29 cellular contexts compared by ENCODE assay signal in genomic region chr20:4166726-4167035, GRCh38. TPM values are rescaled to one million over a fixed set of nuclear protein-coding genes. Genes with fewer than 3 reads are reported as not detected.
DNase-seq lines count a peak whose midpoint lies in the region; ATAC-seq, FAIRE-seq and TF ChIP-seq lines count a peak whose summit lies in the region.
"Had no signal": no experiment of that assay in that cellular context is flagged by ENCODE, and none has a peak within 500 bp of the region (broad histone marks: within the 10 kb centered on the region; RNA-seq: fewer than 3 reads in every experiment).

No MANE protein-coding gene starts in this region.

- no peak overlapping the region; the same call in 1 of the 2 replicates for H3K4me2 ChIP-seq in HepG2 (ENCODE audit: low read depth, low read length)
- H3K4me2 ChIP-seq: PC-9 had no signal

- H3K27ac Mint-ChIP-seq in nephron, result peak overlapping the region; percentile 67 to 95 (median 72)
- no peak overlapping the region for H3K27ac Mint-ChIP-seq in activated naive CD4-positive, alpha-beta T cell treated with anti-CD3 and anti-CD28 coated beads, Interleukin-2, amount 50 U/mL, for 72 hours
- H3K27ac Mint-ChIP-seq: activated naive CD8-positive, alpha-beta T cell treated with anti-CD3 and anti-CD28 coated beads, Interleukin-2, amount 10 ng/mL, durations not matched to agents 7 days and 5 days; stimulated activated memory B cell treated with anti-CD40 and anti-IgM and Interleukin-4, amounts not matched to agents 10 μg/mL and 1 μg/mL and 100 μg/mL, for 72 hours had no signal

- H3K4me3 ChIP-seq in HepG2 (replicated peaks in 1 of 3; ENCODE audit: insufficient read depth in 1 of 3, low read depth in 2 of 3, low read length in 3 of 3), result no peak overlapping the region
- H3K4me3 ChIP-seq in right lobe of liver, result no peak overlapping the region
- H3K4me3 ChIP-seq: ascending aorta, cardiac muscle cell, PC-9 had no signal

- H3K27ac ChIP-seq in HepG2 (ENCODE audit: extremely low read length, insufficient read depth, low read length), result peak overlapping the region; percentile 11
- H3K27ac ChIP-seq in right lobe of liver, result no peak overlapping the region
- peak overlapping the region; percentile 91 for H3K27ac ChIP-seq in cingulate gyrus (ENCODE audit: low read depth, low read length)
- H3K27ac ChIP-seq: ascending aorta, cardiac muscle cell, PC-9 had no signal

- no peak for TF ChIP-seq EP300 in HepG2 (IDR thresholded peaks at IDR 0.05; ENCODE audit: low read depth in 2 of 2, low read length in 2 of 2)
- no peak for TF ChIP-seq EP300 in HepG2 (CRISPR knock-in tag; IDR thresholded peaks at IDR 0.05; ENCODE audit: borderline replicate concordance)

- peaks cover 70% of the 10 kb centered on the region for H3K4me1 ChIP-seq in HepG2 (ENCODE audit: insufficient read depth, low read length)
- peaks cover 0 to 2% (median 0%) of the 10 kb centered on the region in 4 donors for H3K4me1 ChIP-seq in right lobe of liver

- H3K36me3 Mint-ChIP-seq in nephron (ENCODE audit: low read depth), result no peaks in the 10 kb centered on the region
- no peaks in the 10 kb centered on the region for H3K36me3 Mint-ChIP-seq in activated naive CD4-positive, alpha-beta T cell treated with anti-CD3 and anti-CD28 coated beads, Interleukin-2, amount 50 U/mL, for 72 hours
- H3K36me3 Mint-ChIP-seq: activated naive CD8-positive, alpha-beta T cell treated with anti-CD3 and anti-CD28 coated beads, Interleukin-2, amount 10 ng/mL, durations not matched to agents 7 days and 5 days; CD8-positive, alpha-beta T cell; naive thymus-derived CD4-positive, alpha-beta T cell; stimulated activated memory B cell treated with anti-CD40 and anti-IgM and Interleukin-4, amounts not matched to agents 10 μg/mL and 1 μg/mL and 100 μg/mL, for 72 hours had no signal

- WGBS in HepG2 (ENCODE audit: low lambda C conversion rate), result 76% methylated on average over 4 of the region's 4 CpGs
- 92% methylated on average over 2 of the region's 4 CpGs for WGBS in right lobe of liver (ENCODE audit: insufficient coverage, low coverage, low lambda C conversion rate, missing lambda C conversion rate)

- H3K36me3 ChIP-seq in HepG2 (replicated peaks in 1 of 2; ENCODE audit: control insufficient read depth in 1 of 2, insufficient read depth in 2 of 2, low read length in 2 of 2) (no peaks in the 10 kb centered on the region), right lobe of liver (no peaks in the 10 kb centered on the region)
- H3K36me3 ChIP-seq: ascending aorta, cardiac muscle cell had no signal

- H3K4me3 Mint-ChIP-seq in nephron, result peak overlapping the region in 1 of 3 experiments; percentile 2
- H3K4me3 Mint-ChIP-seq: activated CD4-positive, alpha-beta T cell treated with anti-CD3 and anti-CD28 coated beads, Interleukin-2, amount 10 ng/mL, durations not matched to agents 7 days and 5 days; activated naive CD8-positive, alpha-beta T cell treated with anti-CD3 and anti-CD28 coated beads, Interleukin-2, amount 10 ng/mL, durations not matched to agents 7 days and 5 days; CD8-positive, alpha-beta T cell; naive thymus-derived CD4-positive, alpha-beta T cell; stimulated activated memory B cell treated with anti-CD40 and anti-IgM and Interleukin-4, amounts not matched to agents 10 μg/mL and 1 μg/mL and 100 μg/mL, for 72 hours had no signal

- H3K9me3 Mint-ChIP-seq in nephron, result no peaks in the 10 kb centered on the region
- H3K9me3 Mint-ChIP-seq in activated naive CD4-positive, alpha-beta T cell treated with anti-CD3 and anti-CD28 coated beads, Interleukin-2, amount 50 U/mL, for 72 hours, result no peaks in the 10 kb centered on the region
- H3K9me3 Mint-ChIP-seq: activated CD4-positive, alpha-beta T cell treated with anti-CD3 and anti-CD28 coated beads, Interleukin-2, amount 10 ng/mL, durations not matched to agents 7 days and 5 days; activated naive CD8-positive, alpha-beta T cell treated with anti-CD3 and anti-CD28 coated beads, Interleukin-2, amount 10 ng/mL, durations not matched to agents 7 days and 5 days; CD8-positive, alpha-beta T cell; stimulated activated memory B cell treated with anti-CD40 and anti-IgM and Interleukin-4, amounts not matched to agents 10 μg/mL and 1 μg/mL and 100 μg/mL, for 72 hours had no signal

- POLR2A ChIA-PET in HepG2 (lab: Yijun Ruan, JAX), result interaction anchor here (1.4 to 5.1 kb wide), 4 partner anchors 13 to 57 kb away, joined by 4 to 55 read pairs (median 16); no protein-coding TSS in a partner anchor

- no peak for TF ChIP-seq POLR2A in HepG2 (IDR thresholded peaks at IDR 0.05; ENCODE audit: insufficient read depth in 1 of 2, low read depth in 2 of 2, low read length in 2 of 2)
- no peak for TF ChIP-seq POLR2A in right lobe of liver (IDR thresholded peaks at IDR 0.05)

- CTCF ChIA-PET in HepG2 (lab: Yijun Ruan, JAX; ENCODE audit: low intra/inter-chr PET ratio, low total read pairs), result no interaction called here

- intact Hi-C loops in HepG2 (cut with micrococcal nuclease; ENCODE audit: unreplicated experiment) (loop anchor here (1.0 kb wide), 1 partner anchor 31 kb away; no protein-coding TSS in a partner anchor), right lobe of liver (cut with DNase I) (no loop called here)

- TF ChIP-seq CTCF in HepG2 (CRISPR knock-in tag; IDR thresholded peaks at IDR 0.05), result no peak
- no peak for TF ChIP-seq CTCF in right lobe of liver (IDR thresholded peaks at IDR 0.05)
- TF ChIP-seq CTCF in nephron (IDR thresholded peaks at IDR 0.05; ENCODE audit: unreplicated experiment in 3 of 3), result no peak

- no peak for TF ChIP-seq RAD21 in HepG2 (CRISPR knock-in tag; IDR thresholded peaks at IDR 0.05)

- no peak overlapping the region for H2AFZ ChIP-seq in HepG2 (ENCODE audit: low read length)
- H2AFZ ChIP-seq: PC-9 had no signal

- H4K20me1 ChIP-seq in HepG2 (ENCODE audit: insufficient read depth, low read length), result no peaks in the 10 kb centered on the region

- H3K9ac ChIP-seq in HepG2 (ENCODE audit: insufficient read depth, low read depth, low read length), result no peak overlapping the region

- H3K27me3 Mint-ChIP-seq in nephron (ENCODE audit: low read depth), result no peaks in the 10 kb centered on the region
- H3K27me3 Mint-ChIP-seq: activated CD4-positive, alpha-beta T cell treated with anti-CD3 and anti-CD28 coated beads, Interleukin-2, amount 10 ng/mL, durations not matched to agents 7 days and 5 days; activated naive CD8-positive, alpha-beta T cell treated with anti-CD3 and anti-CD28 coated beads, Interleukin-2, amount 10 ng/mL, durations not matched to agents 7 days and 5 days had no signal

- H3K27me3 ChIP-seq in HepG2 (ENCODE audit: control insufficient read depth in 1 of 2, insufficient read depth in 2 of 2, low read length in 2 of 2) (no peaks in the 10 kb centered on the region; a peak in 1 of 5 replicates), right lobe of liver (no peaks in the 10 kb centered on the region)
- H3K27me3 ChIP-seq: ascending aorta, cardiac muscle cell had no signal

- H3K79me2 ChIP-seq in HepG2 (ENCODE audit: insufficient read depth, low read length), result peaks cover 71% of the 10 kb centered on the region

- no peak for FAIRE-seq in HepG2 (lab: Jason Lieb, UNC)
- FAIRE-seq: GM18507, islet of Langerhans had no signal

- H3K9me3 ChIP-seq in HepG2 (ENCODE audit: low read length), result no peaks in the 10 kb centered on the region
- no peaks in the 10 kb centered on the region for H3K9me3 ChIP-seq in right lobe of liver
- H3K9me3 ChIP-seq: ascending aorta had no signal

- ATAC-seq in HepG2 (no peak), right lobe of liver (no peak), GM19455 (IDR thresholded peaks at IDR 0.05; ENCODE audit: unreplicated experiment) (no peak), HG02840 (IDR thresholded peaks at IDR 0.05; ENCODE audit: low FRiP score, unreplicated experiment) (no peak), HG03354 (IDR thresholded peaks at IDR 0.05; ENCODE audit: poor library complexity, severe bottlenecking, unreplicated experiment) (no peak)
- ATAC-seq in activated naive CD4-positive, alpha-beta T cell treated with anti-CD3 and anti-CD28 coated beads, Interleukin-2, amount 50 U/mL, for 72 hours, result no peak
- ATAC-seq: CD8-positive, alpha-beta T cell; esophagus mucosa; naive thymus-derived CD4-positive, alpha-beta T cell; stimulated activated memory B cell treated with anti-CD40 and anti-IgM and Interleukin-4, amounts not matched to agents 10 μg/mL and 1 μg/mL and 100 μg/mL, for 72 hours had no signal

- BruUV-seq in HepG2 (replicated peaks; lab: Mats Ljungman, UMichigan), result no TSS peak

- H3K4me1 Mint-ChIP-seq in nephron, result peaks cover 74% of the 10 kb centered on the region

- in situ Hi-C loops in HepG2 (cut with HindIII; ENCODE audit: extremely low pct_ligation_motif_present, low pct_unique_long_range_greater_than_20kb), result no loop called here

- no peak for DNase-seq in HepG2 (ENCODE audit: low spot score)
- no peak for DNase-seq in right lobe of liver
- DNase-seq in activated naive CD4-positive, alpha-beta T cell treated with anti-CD3 and anti-CD28 coated beads, Interleukin-2, amount 50 U/mL, for 72 hours (ENCODE audit: low spot score in 2 of 2), result no peak
- DNase-seq: activated CD4-positive, alpha-beta T cell treated with anti-CD3 and anti-CD28 coated beads, Interleukin-2, amount 10 ng/mL, durations not matched to agents 7 days and 5 days; activated gamma-delta T cell; activated naive CD8-positive, alpha-beta T cell treated with anti-CD3 and anti-CD28 coated beads, Interleukin-2, amount 10 ng/mL, durations not matched to agents 7 days and 5 days; activated T-cell treated with anti-CD3 and anti-CD28 coated beads, Interleukin-2, amount 50 U/mL, for 1 hour; CD8-positive, alpha-beta T cell; DMS 273 treated with DMSO at 0.1 percent for 48 hours; H7; MV-4-11; naive thymus-derived CD4-positive, alpha-beta T cell; NCI-H2081 treated with DMSO at 0.1 percent for 48 hours; NCI-H2227 treated with DMSO at 0.1 percent for 48 hours; NK-92 treated with Interleukin-12 subunit alpha and Interleukin-12 subunit beta, amount 100 ng/mL, for 24 hours; PC-9; SHP77 treated with DMSO at 0.1 percent for 48 hours; T1000 had no signal

RNA-seq across cellular contexts. Expression of gene SMOX, which starts 18.1 kb away (rescaled TPM):
- total RNA-seq in HepG2 (2016; rRNA removed; fragmentation: Illumina TruSeq; extraction: Trizol), result 15.2 and 22.7 TPM in 2 replicates
- total RNA-seq in HepG2 (2016; cell fraction: cytosol; rRNA removed; fragmentation: Illumina TruSeq; extraction: Trizol; ENCODE audit: low read depth), result 6.1 and 6.3 TPM in 2 replicates
- total RNA-seq in HepG2 (2016; cell fraction: insoluble cytoplasmic fraction; rRNA removed; fragmentation: Illumina TruSeq; extraction: Trizol), result 15.6 and 22.2 TPM in 2 replicates
- total RNA-seq in HepG2 (2016; cell fraction: membrane; rRNA removed; fragmentation: Illumina TruSeq; extraction: Trizol), result 10.3 and 11.1 TPM in 2 replicates
- total RNA-seq in HepG2 (2016; cell fraction: nucleus; rRNA removed; fragmentation: Illumina TruSeq; extraction: Trizol), result 12.0 and 12.7 TPM in 2 replicates
- polyA plus RNA-seq in HepG2 (2011; rRNA removed), result 10.2 and 12.2 TPM in 2 replicates
- 9.3 and 16.7 TPM in 2 replicates for polyA plus RNA-seq in HepG2 (2011; cell fraction: cytosol; rRNA removed)
- polyA plus RNA-seq in HepG2 (2011; cell fraction: nucleus; rRNA removed), result 29.6 TPM in 2 replicates
- polyA plus RNA-seq in HepG2 (2012), result 13.2 and 25.9 TPM in 2 replicates
- 5.0 and 6.4 TPM in 2 replicates for polyA plus RNA-seq in HepG2 (2016; cell fraction: cytosol; fragmentation: Illumina TruSeq; extraction: Trizol; ENCODE audit: low read depth)
- 19.3 and 21.5 TPM in 2 replicates for polyA plus RNA-seq in HepG2 (2016; cell fraction: insoluble cytoplasmic fraction; fragmentation: Illumina TruSeq; extraction: Trizol; ENCODE audit: low read depth)
- polyA plus RNA-seq in HepG2 (2016; cell fraction: membrane; fragmentation: Illumina TruSeq; extraction: Trizol; ENCODE audit: low read depth), result 10.4 and 12.4 TPM in 2 replicates
- polyA plus RNA-seq in HepG2 (2016; cell fraction: nucleus; fragmentation: Illumina TruSeq; extraction: Trizol; ENCODE audit: insufficient read depth, low read depth), result 22.2 and 26.5 TPM in 2 replicates
- 17.6 and 18.8 TPM in 2 replicates for polyA minus RNA-seq in HepG2 (2011; rRNA and poly(A)+ RNA removed; ENCODE audit: low replicate concordance)
- polyA minus RNA-seq in HepG2 (2011; cell fraction: cytosol; rRNA and poly(A)+ RNA removed), result 3.9 and 5.8 TPM in 2 replicates
- polyA minus RNA-seq in HepG2 (2011; cell fraction: nucleus; rRNA and poly(A)+ RNA removed), result 8.5 and 10.0 TPM in 2 replicates
- 10 to 100 TPM in 1 of 6 experiments, 1 to 10 TPM in 4, under 1 TPM in 1; 0.95 to 11.7 (median 4.3) TPM for total RNA-seq in right lobe of liver
- total RNA-seq in activated naive CD4-positive, alpha-beta T cell treated with anti-CD3 and anti-CD28 coated beads, Interleukin-2, amount 50 U/mL, for 72 hours, result 1 to 10 TPM; 1.3 to 2.2 TPM
- polyA plus RNA-seq: naive thymus-derived CD4-positive, alpha-beta T cell had no signal

Comparison
In these comparisons a context has a peak if more than half of its experiments do, and no peak if none do; other contexts are left out.
1. H3K27ac ChIP-seq: peak in HepG2 (single experiment) and cingulate gyrus (single experiment); none in right lobe of liver (0 of 3).
2. H3K27ac Mint-ChIP-seq: peak in nephron (3 of 3); none in activated naive CD4-positive, alpha-beta T cell treated with anti-CD3 and anti-CD28 coated beads, Interleukin-2, amount 50 U/mL, for 72 hours (0 of 2).